In genomic region chr19:1130801-1131717, GRCh38 we compare ENCODE assay signal across 1 cellular context.
TF ChIP-seq lines count a peak whose summit lies in the region.

No MANE protein-coding gene starts in this region.

TF ChIP-seq in K562, 482 proteins besides CTCF, POLR2A, EP300 and RAD21:
- TF ChIP-seq FIP1L1 (IDR thresholded peaks at IDR 0.05; ENCODE audit: low read depth, low read length, poor library complexity, severe bottlenecking) (no peak), PHB2 (IDR thresholded peaks at IDR 0.05; ENCODE audit: low read depth) (no peak), CGGBP1 (CRISPR knock-in tag; IDR thresholded peaks at IDR 0.05) (no peak), TAF1 (IDR thresholded peaks at IDR 0.05; ENCODE audit: control insufficient read depth, extremely low read depth, insufficient read depth, low read length, severe bottlenecking) (no peak), ZNF79 (CRISPR knock-in tag; IDR thresholded peaks at IDR 0.05; ENCODE audit: low read depth) (no peak), ZBTB7A (IDR thresholded peaks at IDR 0.05; ENCODE audit: borderline replicate concordance, control insufficient read depth, low read depth, low read length) (no peak), LARP7 (IDR thresholded peaks at IDR 0.05) (no peak), RBM25 (IDR thresholded peaks at IDR 0.05; ENCODE audit: low read depth, low read length, severe bottlenecking) (no peak), SAP30 (IDR thresholded peaks at IDR 0.05; ENCODE audit: borderline replicate concordance, insufficient read depth, low read depth, low read length, poor library complexity, severe bottlenecking) (no peak), OTX1 (CRISPR knock-in tag; IDR thresholded peaks at IDR 0.05) (no peak), SETDB1 (IDR thresholded peaks at IDR 0.05; ENCODE audit: low read length) (no peak), ZBTB17 (CRISPR knock-in tag; IDR thresholded peaks at IDR 0.05) (no peak), MCM3 (IDR thresholded peaks at IDR 0.05) (no peak), RNF219 (CRISPR knock-in tag; IDR thresholded peaks at IDR 0.05) (no peak), RUNX1 (IDR thresholded peaks at IDR 0.05; ENCODE audit: low read depth) (no peak), CREB3L1 (IDR thresholded peaks at IDR 0.05; ENCODE audit: borderline replicate concordance, low read depth) (no peak), BRD9 (IDR thresholded peaks at IDR 0.05; ENCODE audit: low read depth, partially characterized antibody) (no peak), ZNF584 (CRISPR knock-in tag; IDR thresholded peaks at IDR 0.05; ENCODE audit: low read depth) (no peak), JUND (IDR thresholded peaks at IDR 0.05; ENCODE audit: borderline replicate concordance, low read depth, low read length) (no peak), JUND (tag; IDR thresholded peaks at IDR 0.05; ENCODE audit: borderline replicate concordance, low read depth, low read length) (no peak), SOX6 (IDR thresholded peaks at IDR 0.05) (no peak)
